23 cellular contexts compared by ENCODE assay signal in genomic region chr3:123129052-123129451, GRCh38.
"Had no signal": no experiment of that assay in that cellular context is flagged by ENCODE, and none has a peak within 500 bp of the region (broad histone marks: within the 10 kb centered on the region; RNA-seq: fewer than 3 reads in every experiment).

No MANE protein-coding gene starts in this region.

- H3K9me3 Mint-ChIP-seq: activated naive CD4-positive, alpha-beta T cell treated with anti-CD3 and anti-CD28 coated beads, Interleukin-2, amount 50 U/mL, for 24 hours; T-helper 1 cell treated with Interleukin-12 subunit alpha and Interleukin-12 subunit beta and Interleukin-4 antibody, amounts not matched to agents 30 μg/mL and 1 μg/mL, for 36 hours; WTC11 had no signal

- DNase-seq: activated CD4-positive, alpha-beta T cell treated with anti-CD3 and anti-CD28 coated beads for 48 hours; activated CD4-positive, alpha-beta T cell treated with anti-CD3 and anti-CD28 coated beads, Interleukin-2, amount 50 U/mL, for 4 hours; activated CD4-positive, CD25-positive, alpha-beta regulatory T cell treated with anti-CD3 and anti-CD28 coated beads, Interleukin-2, amount 50 U/mL, for 72 hours; activated CD8-positive, alpha-beta memory T cell treated with anti-CD3 and anti-CD28 coated beads, Interleukin-2, amount 50 U/mL, for 48 hours; activated CD8-positive, alpha-beta T cell treated with anti-CD3 and anti-CD28 coated beads, Interleukin-2, amount 10 ng/mL, durations not matched to agents 7 days and 5 days; activated naive CD4-positive, alpha-beta T cell; activated T-cell treated with anti-CD3 and anti-CD28 coated beads, Interleukin-2, amount 50 U/mL, for 1 hour; Karpas-422; MM.1S; NCI-H1105; NCI-H1436 treated with DMSO at 0.1 percent for 48 hours; NCI-H187; NCI-H2081; NCI-H446; NCI-H524; PC-9; SHP77 treated with DMSO at 0.1 percent for 48 hours; T-helper 9 cell had no signal

- H3K27ac ChIP-seq: breast epithelium, PC-9 had no signal

- H2AFZ ChIP-seq: PC-9 had no signal

- H3K27ac Mint-ChIP-seq: activated CD8-positive, alpha-beta T cell treated with anti-CD3 and anti-CD28 coated beads, Interleukin-2, amount 10 ng/mL, durations not matched to agents 7 days and 5 days; activated naive CD4-positive, alpha-beta T cell treated with anti-CD3 and anti-CD28 coated beads, Interleukin-2, amount 50 U/mL, for 24 hours; T-helper 1 cell treated with Interleukin-12 subunit alpha and Interleukin-12 subunit beta and Interleukin-4 antibody, amounts not matched to agents 30 μg/mL and 1 μg/mL, for 36 hours; WTC11 had no signal

- H3K9me3 ChIP-seq: breast epithelium had no signal

- H3K4me3 ChIP-seq: breast epithelium, K562, PC-9 had no signal

- H3K27me3 ChIP-seq: breast epithelium had no signal

- H3K4me2 ChIP-seq: PC-9 had no signal

- FAIRE-seq: K562 had no signal

- H3K4me1 Mint-ChIP-seq: activated naive CD4-positive, alpha-beta T cell treated with anti-CD3 and anti-CD28 coated beads, Interleukin-2, amount 50 U/mL, for 24 hours had no signal

- H3K4me3 Mint-ChIP-seq: activated CD8-positive, alpha-beta T cell treated with anti-CD3 and anti-CD28 coated beads, Interleukin-2, amount 10 ng/mL, durations not matched to agents 7 days and 5 days; activated naive CD4-positive, alpha-beta T cell treated with anti-CD3 and anti-CD28 coated beads, Interleukin-2, amount 50 U/mL, for 24 hours; T-helper 1 cell treated with Interleukin-12 subunit alpha and Interleukin-12 subunit beta and Interleukin-4 antibody, amounts not matched to agents 30 μg/mL and 1 μg/mL, for 36 hours; WTC11 had no signal

- H3K27me3 Mint-ChIP-seq: activated naive CD4-positive, alpha-beta T cell treated with anti-CD3 and anti-CD28 coated beads, Interleukin-2, amount 50 U/mL, for 24 hours had no signal

- ATAC-seq: activated CD8-positive, alpha-beta T cell treated with anti-CD3 and anti-CD28 coated beads, Interleukin-2, amount 10 ng/mL, durations not matched to agents 7 days and 5 days; K562; WTC11 had no signal

- H3K36me3 ChIP-seq: breast epithelium had no signal

- H3K4me1 ChIP-seq: breast epithelium had no signal
